12 cellular contexts compared by ENCODE assay signal in the genomic region with DNA sequence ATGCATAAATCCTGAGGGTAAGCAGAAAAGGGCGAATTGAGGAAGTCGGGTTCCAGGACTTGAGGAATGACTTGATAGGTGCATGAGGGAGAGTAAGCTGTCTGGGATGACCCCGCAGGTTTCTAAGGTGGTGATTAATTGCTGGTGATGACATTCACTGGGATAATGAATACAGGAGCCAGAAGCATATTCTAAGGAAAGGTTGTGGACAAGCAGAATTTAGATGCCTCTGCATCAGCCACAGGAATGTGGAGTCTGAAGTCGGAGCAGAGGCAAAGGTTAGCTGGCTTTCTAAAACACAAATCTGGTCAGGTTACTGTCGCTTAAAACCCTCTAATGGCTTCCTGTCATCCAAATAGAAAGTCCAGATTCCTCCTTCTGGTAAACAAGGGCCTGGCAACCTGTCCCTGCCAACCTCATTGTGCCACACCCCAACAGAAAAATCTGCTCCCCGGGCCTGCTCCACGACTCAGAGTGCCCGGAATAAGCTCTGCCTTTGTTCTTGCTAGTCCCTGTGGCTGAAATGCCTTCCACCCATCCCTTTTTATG. TPM values are rescaled to one million over a fixed set of nuclear protein-coding genes. Genes with fewer than 3 reads are reported as not detected.
DNase-seq lines count a peak whose midpoint lies in the region; ATAC-seq and TF ChIP-seq lines count a peak whose summit lies in the region.
"Had no signal": no experiment of that assay in that cellular context is flagged by ENCODE, and none has a peak within 500 bp of the region (broad histone marks: within the 10 kb centered on the region; RNA-seq: fewer than 3 reads in every experiment).

No MANE protein-coding gene starts in this region.

- H3K4me1 ChIP-seq in uterus, result peaks cover 10 to 16% of the 10 kb centered on the region in 2 donors

- no peak for TF ChIP-seq CTCF in uterus (IDR thresholded peaks at IDR 0.05)

- peak; percentile 48 for ATAC-seq in left lobe of liver
- ATAC-seq: gastroesophageal sphincter had no signal

- no peaks in the 10 kb centered on the region for H3K36me3 ChIP-seq in uterus

- peak; percentile 15 for DNase-seq in SIG-M5 treated with dmso at 0.1 percent for 504 hours (lab: John Stamatoyannopoulos, UW; ENCODE audit: unreplicated experiment)
- DNase-seq in SIG-M5 (lab: John Stamatoyannopoulos, UW), result no peak
- no peak for DNase-seq in left lobe of liver (ENCODE audit: low spot score)
- no peak for DNase-seq in uterus
- no peak for DNase-seq in NCI-H1092 (lab: John Stamatoyannopoulos, UW)
- no peak for DNase-seq in hypothalamus (lab: John Stamatoyannopoulos, UW)
- DNase-seq: activated CD4-positive, alpha-beta T cell treated with anti-CD3 and anti-CD28 coated beads, Interleukin-2, amount 10 ng/mL, durations not matched to agents 24 days and 14 days; activated naive CD4-positive, alpha-beta T cell treated with anti-CD3 and anti-CD28 coated beads, Interleukin-2, amount 50 U/mL, for 16 hours; DMS53; NCI-H1048 had no signal

- H3K9me3 ChIP-seq in uterus, result no peaks in the 10 kb centered on the region
- H3K9me3 ChIP-seq: gastroesophageal sphincter had no signal

- H3K27ac ChIP-seq in uterus, result peak overlapping the region; percentile 39 to 70
- H3K27ac ChIP-seq: 22Rv1, gastroesophageal sphincter had no signal

- TF ChIP-seq POLR2A in uterus (IDR thresholded peaks at IDR 0.05), result no peak

- H3K27me3 ChIP-seq in uterus, result no peaks in the 10 kb centered on the region
- H3K27me3 ChIP-seq: gastroesophageal sphincter had no signal

- H3K4me3 ChIP-seq in uterus, result no peak overlapping the region
- H3K4me3 ChIP-seq: gastroesophageal sphincter had no signal

- intact Hi-C loops in uterus (cut with DNase I; ENCODE audit: low total_unique reads), result no loop called here

RNA-seq across cellular contexts. Expression of gene TMEM214, which starts 11.4 kb away (rescaled TPM):
- total RNA-seq in left lobe of liver, result 53.7 TPM
- 10 to 100 TPM; 16.1 to 96.2 (median 66.5) TPM for total RNA-seq in uterus

RNA-seq across cellular contexts. Expression of gene AGBL5, which starts 30.1 kb away (rescaled TPM):
- total RNA-seq in left lobe of liver, result 7.6 TPM
- 10 to 100 TPM in 2 of 4 donors, 1 to 10 TPM in 1, under 1 TPM in 1; 0.77 to 26.2 (median 10.8) TPM for total RNA-seq in uterus

RNA-seq across cellular contexts. Expression of gene OST4, which starts 50.1 kb away (rescaled TPM):
- total RNA-seq in left lobe of liver (141 TPM), uterus (100 to 1,000 TPM in 3 of 4 donors, 10 to 100 TPM in 1; 76.3 to 387 (median 237) TPM)

RNA-seq across cellular contexts. Expression of gene MAPRE3, which starts 50.9 kb away (rescaled TPM):
- total RNA-seq in left lobe of liver (16.6 TPM), uterus (10 to 100 TPM in 1 of 4 donors, 1 to 10 TPM in 3; 2.9 to 49.6 (median 4.9) TPM)

RNA-seq across cellular contexts. Expression of gene EMILIN1, which starts 57.1 kb away (rescaled TPM):
- 16.0 TPM for total RNA-seq in left lobe of liver
- 100 to 1,000 TPM; 107 to 377 (median 224) TPM for total RNA-seq in uterus
